ENCODE assay signal across 20 cellular contexts in genomic region chr15:74398183-74398582, GRCh38. TPM values are rescaled to one million over a fixed set of nuclear protein-coding genes. Genes with fewer than 3 reads are reported as not detected.
A peak's percentile ranks its signal among the peaks of the same experiment; 100 is the strongest.
DNase-seq lines count a peak whose midpoint lies in the region; ATAC-seq, FAIRE-seq and TF ChIP-seq lines count a peak whose summit lies in the region.
"Had no signal": no experiment of that assay in that cellular context is flagged by ENCODE, and none has a peak within 500 bp of the region (broad histone marks: within the 10 kb centered on the region; RNA-seq: fewer than 3 reads in every experiment).

No MANE protein-coding gene starts in this region.

- BruUV-seq in A673 (replicated peaks; lab: Mats Ljungman, UMichigan): no TSS peak

- H3K4me1 ChIP-seq in astrocyte (ENCODE audit: insufficient read depth, low read length) (peaks cover 79% of the 10 kb centered on the region), smooth muscle cell (ENCODE audit: low read depth) (peaks cover 18% of the 10 kb centered on the region), A673 (ENCODE audit: insufficient read depth, low read length, poor library complexity, severe bottlenecking) (peaks cover 11% of the 10 kb centered on the region), right cardiac atrium (ENCODE audit: control insufficient read depth, insufficient read depth, low read length) (no peaks in the 10 kb centered on the region)
- H3K4me1 ChIP-seq: adrenal gland had no signal

- H3K27me3 ChIP-seq in astrocyte (ENCODE audit: insufficient read depth, low read length) (no peaks in the 10 kb centered on the region), smooth muscle cell (ENCODE audit: low read depth) (no peaks in the 10 kb centered on the region), A673 (replicated peaks; ENCODE audit: insufficient read depth, low read depth, low read length, poor library complexity) (no peaks in the 10 kb centered on the region), right cardiac atrium (ENCODE audit: control insufficient read depth, insufficient read depth) (no peaks in the 10 kb centered on the region)
- H3K27me3 ChIP-seq: adrenal gland, ovary had no signal

- 87% methylated on average over 5 of the region's 5 CpGs for WGBS in smooth muscle cell (ENCODE audit: low lambda C conversion rate)
- 92% methylated on average over 5 of the region's 5 CpGs for WGBS in right cardiac atrium

- H4K20me1 ChIP-seq in astrocyte (ENCODE audit: insufficient read depth, low read length): no peaks in the 10 kb centered on the region
- H4K20me1 ChIP-seq in smooth muscle cell (ENCODE audit: low read depth): no peaks in the 10 kb centered on the region

- H3K4me3 ChIP-seq in astrocyte (ENCODE audit: insufficient read depth, low read depth, low read length) (no peak overlapping the region), smooth muscle cell (no peak overlapping the region), A673 (ENCODE audit: low read depth, low read length, poor library complexity, severe bottlenecking) (no peak overlapping the region), right cardiac atrium (ENCODE audit: low read length) (no peak overlapping the region)
- H3K4me3 ChIP-seq: adrenal gland, ovary had no signal

- no peaks in the 10 kb centered on the region for H3K9me3 Mint-ChIP-seq in activated T-cell treated with anti-CD3 and anti-CD28 coated beads, Interleukin-2, amount 50 U/mL, for 72 hours
- H3K9me3 Mint-ChIP-seq in activated T-cell treated with anti-CD3 and anti-CD28 coated beads, Interleukin-2, amount 50 U/mL, for 4 hours: no peaks in the 10 kb centered on the region
- H3K9me3 Mint-ChIP-seq in astrocyte (ENCODE audit: unreplicated experiment): peaks cover 2% of the 10 kb centered on the region
- H3K9me3 Mint-ChIP-seq: mesothelial cell of epicardium had no signal

- intact Hi-C loops in A673 (cut with micrococcal nuclease; ENCODE audit: unreplicated experiment) (no loop called here), right cardiac atrium (cut with DNase I) (no loop called here)

- no peak for FAIRE-seq in astrocyte (lab: Jason Lieb, UNC)
- FAIRE-seq: endothelial cell of umbilical vein had no signal

- TF ChIP-seq CTCF in astrocyte (IDR thresholded peaks at IDR 0.05; ENCODE audit: insufficient read depth, low read depth, low read length) (no peak), smooth muscle cell (IDR thresholded peaks at IDR 0.05; ENCODE audit: borderline replicate concordance, insufficient read depth, poor library complexity, severe bottlenecking) (no peak), A673 (conservative IDR thresholded peaks at IDR 0.05; ENCODE audit: low read depth, low read length) (no peak)

- H2AFZ ChIP-seq in astrocyte (ENCODE audit: low read depth, low read length) (no peak overlapping the region), smooth muscle cell (ENCODE audit: low read depth) (no peak overlapping the region)

- ATAC-seq in activated T-cell treated with anti-CD3 and anti-CD28 coated beads, Interleukin-2, amount 50 U/mL, for 72 hours (replicated peaks in 1 of 2): no peak
- no peak for ATAC-seq in activated T-cell treated with anti-CD3 and anti-CD28 coated beads, Interleukin-2, amount 50 U/mL, for 4 hours
- ATAC-seq in HG03457 (IDR thresholded peaks at IDR 0.05; ENCODE audit: unreplicated experiment) (no peak), right cardiac atrium (no peak)

- H3K9me3 ChIP-seq in astrocyte (ENCODE audit: insufficient read depth, low read depth, low read length) (no peaks in the 10 kb centered on the region), smooth muscle cell (replicated peaks; ENCODE audit: low read depth) (no peaks in the 10 kb centered on the region), A673 (ENCODE audit: low read depth, low read length, poor library complexity, severe bottlenecking) (no peaks in the 10 kb centered on the region), right cardiac atrium (ENCODE audit: control insufficient read depth, low read length) (no peaks in the 10 kb centered on the region)
- H3K9me3 ChIP-seq: adrenal gland, ovary had no signal

- H3K27ac ChIP-seq in astrocyte (ENCODE audit: low read depth, low read length) (peak overlapping the region; percentile 92), smooth muscle cell (ENCODE audit: low read depth) (peak overlapping the region; percentile 94), A673 (ENCODE audit: low read depth, low read length, poor library complexity, severe bottlenecking) (no peak overlapping the region), right cardiac atrium (ENCODE audit: low read length) (no peak overlapping the region)
- H3K27ac ChIP-seq: adrenal gland, HL-60, ovary had no signal

- no peaks in the 10 kb centered on the region for H3F3A ChIP-seq in smooth muscle cell (ENCODE audit: low read depth)

- H3K36me3 Mint-ChIP-seq in activated T-cell treated with anti-CD3 and anti-CD28 coated beads, Interleukin-2, amount 50 U/mL, for 72 hours (ENCODE audit: insufficient read depth in 2 of 2): no peaks in the 10 kb centered on the region
- no peaks in the 10 kb centered on the region for H3K36me3 Mint-ChIP-seq in activated T-cell treated with anti-CD3 and anti-CD28 coated beads, Interleukin-2, amount 50 U/mL, for 4 hours (ENCODE audit: insufficient read depth)
- H3K36me3 Mint-ChIP-seq in astrocyte (ENCODE audit: low read depth, unreplicated experiment): no peaks in the 10 kb centered on the region
- H3K36me3 Mint-ChIP-seq: mesothelial cell of epicardium had no signal

- H3K79me2 ChIP-seq in astrocyte (ENCODE audit: insufficient read depth, low read length) (no peaks in the 10 kb centered on the region), smooth muscle cell (ENCODE audit: low read depth) (no peaks in the 10 kb centered on the region)

- no peak for DNase-seq in activated T-cell treated with anti-CD3 and anti-CD28 coated beads, Interleukin-2, amount 50 U/mL, for 72 hours
- no peak for DNase-seq in activated T-cell treated with anti-CD3 and anti-CD28 coated beads, Interleukin-2, amount 50 U/mL, for 4 hours
- DNase-seq in M059J (ENCODE audit: low read depth) (peak; percentile 31), astrocyte (ENCODE audit: low read depth) (no peak), smooth muscle cell (lab: John Stamatoyannopoulos, UW; ENCODE audit: unreplicated experiment) (no peak), A673 (ENCODE audit: low spot score) (no peak), right cardiac atrium (no peak)
- DNase-seq: adrenal gland, cerebellar nuclear complex, DMS 273 treated with DMSO at 0.1 percent for 48 hours, HCEC 1CT, NCI-H2029, NCI-H526 treated with DMSO at 0.1 percent for 48 hours, ovary had no signal

- peak overlapping the region; percentile 58 for H3K4me2 ChIP-seq in astrocyte (ENCODE audit: low read length)
- H3K4me2 ChIP-seq in smooth muscle cell: no peak overlapping the region

- no peaks in the 10 kb centered on the region for H3K36me3 ChIP-seq in astrocyte (ENCODE audit: insufficient read depth, low read length)
- no peaks in the 10 kb centered on the region for H3K36me3 ChIP-seq in smooth muscle cell (ENCODE audit: low read depth)
- H3K36me3 ChIP-seq in A673 (ENCODE audit: insufficient read depth, low read length, poor library complexity, severe bottlenecking): no peaks in the 10 kb centered on the region
- H3K36me3 ChIP-seq: adrenal gland, ovary had no signal

- H3K4me1 Mint-ChIP-seq in activated T-cell treated with anti-CD3 and anti-CD28 coated beads, Interleukin-2, amount 50 U/mL, for 72 hours (ENCODE audit: low read depth): peaks cover 100% of the 10 kb centered on the region
- H3K4me1 Mint-ChIP-seq in activated T-cell treated with anti-CD3 and anti-CD28 coated beads, Interleukin-2, amount 50 U/mL, for 4 hours (ENCODE audit: low read depth): peaks cover 92% of the 10 kb centered on the region
- H3K4me1 Mint-ChIP-seq in astrocyte (ENCODE audit: low read depth, unreplicated experiment): peaks cover 34% of the 10 kb centered on the region

- peak overlapping the region; percentile 29 for H3K27ac Mint-ChIP-seq in activated T-cell treated with anti-CD3 and anti-CD28 coated beads, Interleukin-2, amount 50 U/mL, for 72 hours
- peak overlapping the region; percentile 69 for H3K27ac Mint-ChIP-seq in astrocyte (ENCODE audit: unreplicated experiment)
- H3K27ac Mint-ChIP-seq: mesothelial cell of epicardium had no signal

- POLR2A ChIA-PET in A673 (lab: Charles Lee; ENCODE audit: low non-redundant PET): no interaction called here

- CTCF ChIA-PET in A673 (lab: Charles Lee): no interaction called here

- H3K27me3 Mint-ChIP-seq in activated T-cell treated with anti-CD3 and anti-CD28 coated beads, Interleukin-2, amount 50 U/mL, for 72 hours (ENCODE audit: low read depth): no peaks in the 10 kb centered on the region
- no peaks in the 10 kb centered on the region for H3K27me3 Mint-ChIP-seq in activated T-cell treated with anti-CD3 and anti-CD28 coated beads, Interleukin-2, amount 50 U/mL, for 4 hours (ENCODE audit: low read depth)
- H3K27me3 Mint-ChIP-seq in astrocyte (ENCODE audit: low read depth, unreplicated experiment): peaks cover 10% of the 10 kb centered on the region

- H3K4me3 Mint-ChIP-seq in activated T-cell treated with anti-CD3 and anti-CD28 coated beads, Interleukin-2, amount 50 U/mL, for 72 hours: peak overlapping the region; percentile 42 to 74
- no peak overlapping the region for H3K4me3 Mint-ChIP-seq in activated T-cell treated with anti-CD3 and anti-CD28 coated beads, Interleukin-2, amount 50 U/mL, for 4 hours
- no peak overlapping the region for H3K4me3 Mint-ChIP-seq in astrocyte (ENCODE audit: unreplicated experiment)
- H3K4me3 Mint-ChIP-seq: mesothelial cell of epicardium had no signal

- H3K9ac ChIP-seq in astrocyte (ENCODE audit: low read length) (peak overlapping the region; percentile 76), smooth muscle cell (ENCODE audit: low read depth) (no peak overlapping the region)

RNA-seq across cellular contexts. Expression of gene CYP11A1, which starts 30.7 kb away (rescaled TPM):
- total RNA-seq in activated T-cell treated with anti-CD3 and anti-CD28 coated beads, Interleukin-2, amount 50 U/mL, for 72 hours: under 1 TPM; 0.21 to 0.26 TPM
- under 1 TPM; 0.33 to 0.41 (median 0.40) TPM for total RNA-seq in activated T-cell treated with anti-CD3 and anti-CD28 coated beads, Interleukin-2, amount 50 U/mL, for 4 hours
- total RNA-seq in M059J (2014; rRNA removed; shearing (Covaris generic)): 0.07 and 0.10 TPM in 2 replicates
- total RNA-seq in astrocyte (0.43 and 0.60 TPM in 2 replicates), smooth muscle cell (2.2 and 6.6 TPM in 2 replicates), A673 (2021) (not detected in 2 replicates), right cardiac atrium (1 to 10 TPM; 1.1 to 1.7 (median 1.3) TPM)
- polyA plus RNA-seq in smooth muscle cell (3.5 and 5.1 TPM in 2 replicates), right cardiac atrium (0.66 TPM)
- total RNA-seq: endothelial cell of umbilical vein, LHCN-M2, RPMI7951 had no signal

RNA-seq across cellular contexts. Expression of gene SEMA7A, which starts 35.6 kb away (rescaled TPM):
- 10 to 100 TPM; 46.7 to 57.1 TPM for total RNA-seq in activated T-cell treated with anti-CD3 and anti-CD28 coated beads, Interleukin-2, amount 50 U/mL, for 72 hours
- total RNA-seq in activated T-cell treated with anti-CD3 and anti-CD28 coated beads, Interleukin-2, amount 50 U/mL, for 4 hours: 100 to 1,000 TPM; 187 to 215 (median 195) TPM
- 21.4 and 37.5 TPM in 2 replicates for total RNA-seq in M059J (2014; rRNA removed; shearing (Covaris generic))
- total RNA-seq in astrocyte (26.7 and 36.3 TPM in 2 replicates), smooth muscle cell (33.7 and 44.5 TPM in 2 replicates), A673 (2021) (0.45 and 1.4 TPM in 2 replicates), right cardiac atrium (1 to 10 TPM; 1.7 to 3.3 (median 2.2) TPM)
- polyA plus RNA-seq in smooth muscle cell (9.3 and 14.9 TPM in 2 replicates), right cardiac atrium (1.8 TPM)

Comparison
In these comparisons a context has a peak if more than half of its experiments do, and no peak if none do; other contexts are left out.
1. H3K4me3 Mint-ChIP-seq: peak in activated T-cell treated with anti-CD3 and anti-CD28 coated beads, Interleukin-2, amount 50 U/mL, for 72 hours (2 of 2); none in activated T-cell treated with anti-CD3 and anti-CD28 coated beads, Interleukin-2, amount 50 U/mL, for 4 hours (single experiment) and astrocyte (single experiment).
2. H3K27ac ChIP-seq: peak in astrocyte (single experiment) and smooth muscle cell (single experiment); none in A673 (single experiment) and right cardiac atrium (single experiment).